In genomic region chr11:100837294-100837693, GRCh38 we compare ENCODE assay signal across 8 cellular contexts.
"Had no signal": no experiment of that assay in that cellular context is flagged by ENCODE, and none has a peak within 500 bp of the region (broad histone marks: within the 10 kb centered on the region; RNA-seq: fewer than 3 reads in every experiment).

No MANE protein-coding gene starts in this region.

- H3K4me3 ChIP-seq: K562 had no signal

- H3K27ac Mint-ChIP-seq: HFFc6 had no signal

- ATAC-seq: HCT116, K562 had no signal

- FAIRE-seq: HTR-8/SVneo, K562 had no signal

- H3K4me3 Mint-ChIP-seq: HFFc6 had no signal

- H3K9me3 Mint-ChIP-seq: HFFc6 had no signal

- DNase-seq: GOT3, H7, HFFc6, IMR-90, KG1 had no signal
